ENCODE assay signal across 1 cellular context in the genomic region with DNA sequence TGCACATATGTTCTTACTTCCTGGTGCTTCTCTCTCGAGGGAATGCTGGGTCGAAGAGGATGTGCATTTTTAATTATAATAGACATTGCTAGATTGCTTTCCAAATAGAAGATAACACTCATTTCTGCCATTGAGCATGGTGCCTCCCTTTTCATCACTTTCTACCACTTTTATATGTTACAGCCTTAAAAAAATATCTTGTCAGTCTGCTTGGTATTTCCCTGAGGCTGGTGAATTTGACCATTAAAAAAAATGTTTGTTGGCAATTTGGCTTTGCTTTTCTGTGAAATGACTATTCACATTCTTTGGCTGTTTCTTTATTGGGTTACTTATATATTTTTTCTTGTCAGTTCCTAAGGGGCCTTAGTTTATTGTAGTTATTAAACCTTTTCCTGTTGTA.
TF ChIP-seq lines count a peak whose summit lies in the region.

No MANE protein-coding gene starts in this region.

TF ChIP-seq in A549, 52 proteins besides CTCF, POLR2A, EP300 and RAD21:
- TF ChIP-seq, protein P1, sequence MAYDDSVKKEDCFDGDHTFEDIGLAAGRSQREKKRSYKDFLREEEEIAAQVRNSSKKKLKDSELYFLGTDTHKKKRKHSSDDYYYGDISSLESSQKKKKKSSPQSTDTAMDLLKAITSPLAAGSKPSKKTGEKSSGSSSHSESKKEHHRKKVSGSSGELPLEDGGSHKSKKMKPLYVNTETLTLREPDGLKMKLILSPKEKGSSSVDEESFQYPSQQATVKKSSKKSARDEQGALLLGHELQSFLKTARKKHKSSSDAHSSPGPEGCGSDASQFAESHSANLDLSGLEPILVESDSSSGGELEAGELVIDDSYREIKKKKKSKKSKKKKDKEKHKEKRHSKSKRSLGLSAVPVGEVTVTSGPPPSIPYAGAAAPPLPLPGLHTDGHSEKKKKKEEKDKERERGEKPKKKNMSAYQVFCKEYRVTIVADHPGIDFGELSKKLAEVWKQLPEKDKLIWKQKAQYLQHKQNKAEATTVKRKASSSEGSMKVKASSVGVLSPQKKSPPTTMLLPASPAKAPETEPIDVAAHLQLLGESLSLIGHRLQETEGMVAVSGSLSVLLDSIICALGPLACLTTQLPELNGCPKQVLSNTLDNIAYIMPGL (CRISPR knock-in tag; IDR thresholded peaks at IDR 0.05; ENCODE audit: borderline replicate concordance), result no peak
- TF ChIP-seq, protein P2, sequence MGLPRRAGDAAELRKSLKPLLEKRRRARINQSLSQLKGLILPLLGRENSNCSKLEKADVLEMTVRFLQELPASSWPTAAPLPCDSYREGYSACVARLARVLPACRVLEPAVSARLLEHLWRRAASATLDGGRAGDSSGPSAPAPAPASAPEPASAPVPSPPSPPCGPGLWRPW (IDR thresholded peaks at IDR 0.05), result no peak
- TF ChIP-seq FOSB (CRISPR knock-in tag; IDR thresholded peaks at IDR 0.05) (no peak), RCOR1 (IDR thresholded peaks at IDR 0.05; ENCODE audit: low read depth, low read length) (no peak), PHF8 (IDR thresholded peaks at IDR 0.05; ENCODE audit: borderline replicate concordance, low read depth) (no peak), MAZ (IDR thresholded peaks at IDR 0.05; ENCODE audit: borderline replicate concordance, low read depth, low read length) (no peak), HOXB5 (CRISPR knock-in tag; IDR thresholded peaks at IDR 0.05) (no peak), ZFP36 (IDR thresholded peaks at IDR 0.05; ENCODE audit: borderline replicate concordance, partially characterized antibody) (no peak), TFCP2L1 (CRISPR knock-in tag; IDR thresholded peaks at IDR 0.05) (no peak), SMC3 (IDR thresholded peaks at IDR 0.05) (no peak), SREBF2 (IDR thresholded peaks at IDR 0.05) (no peak)
- TF ChIP-seq, protein P3, sequence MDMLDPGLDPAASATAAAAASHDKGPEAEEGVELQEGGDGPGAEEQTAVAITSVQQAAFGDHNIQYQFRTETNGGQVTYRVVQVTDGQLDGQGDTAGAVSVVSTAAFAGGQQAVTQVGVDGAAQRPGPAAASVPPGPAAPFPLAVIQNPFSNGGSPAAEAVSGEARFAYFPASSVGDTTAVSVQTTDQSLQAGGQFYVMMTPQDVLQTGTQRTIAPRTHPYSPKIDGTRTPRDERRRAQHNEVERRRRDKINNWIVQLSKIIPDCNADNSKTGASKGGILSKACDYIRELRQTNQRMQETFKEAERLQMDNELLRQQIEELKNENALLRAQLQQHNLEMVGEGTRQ (IDR thresholded peaks at IDR 0.05), result no peak
- TF ChIP-seq, protein P4, sequence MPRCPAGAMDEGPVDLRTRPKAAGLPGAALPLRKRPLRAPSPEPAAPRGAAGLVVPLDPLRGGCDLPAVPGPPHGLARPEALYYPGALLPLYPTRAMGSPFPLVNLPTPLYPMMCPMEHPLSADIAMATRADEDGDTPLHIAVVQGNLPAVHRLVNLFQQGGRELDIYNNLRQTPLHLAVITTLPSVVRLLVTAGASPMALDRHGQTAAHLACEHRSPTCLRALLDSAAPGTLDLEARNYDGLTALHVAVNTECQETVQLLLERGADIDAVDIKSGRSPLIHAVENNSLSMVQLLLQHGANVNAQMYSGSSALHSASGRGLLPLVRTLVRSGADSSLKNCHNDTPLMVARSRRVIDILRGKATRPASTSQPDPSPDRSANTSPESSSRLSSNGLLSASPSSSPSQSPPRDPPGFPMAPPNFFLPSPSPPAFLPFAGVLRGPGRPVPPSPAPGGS (IDR thresholded peaks at IDR 0.05), result no peak
- TF ChIP-seq, protein P5, sequence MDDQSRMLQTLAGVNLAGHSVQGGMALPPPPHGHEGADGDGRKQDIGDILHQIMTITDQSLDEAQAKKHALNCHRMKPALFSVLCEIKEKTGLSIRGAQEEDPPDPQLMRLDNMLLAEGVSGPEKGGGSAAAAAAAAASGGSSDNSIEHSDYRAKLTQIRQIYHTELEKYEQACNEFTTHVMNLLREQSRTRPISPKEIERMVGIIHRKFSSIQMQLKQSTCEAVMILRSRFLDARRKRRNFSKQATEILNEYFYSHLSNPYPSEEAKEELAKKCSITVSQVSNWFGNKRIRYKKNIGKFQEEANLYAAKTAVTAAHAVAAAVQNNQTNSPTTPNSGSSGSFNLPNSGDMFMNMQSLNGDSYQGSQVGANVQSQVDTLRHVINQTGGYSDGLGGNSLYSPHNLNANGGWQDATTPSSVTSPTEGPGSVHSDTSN (IDR thresholded peaks at IDR 0.05), result no peak
